ENCODE assay signal across 11 cellular contexts in the genomic region with DNA sequence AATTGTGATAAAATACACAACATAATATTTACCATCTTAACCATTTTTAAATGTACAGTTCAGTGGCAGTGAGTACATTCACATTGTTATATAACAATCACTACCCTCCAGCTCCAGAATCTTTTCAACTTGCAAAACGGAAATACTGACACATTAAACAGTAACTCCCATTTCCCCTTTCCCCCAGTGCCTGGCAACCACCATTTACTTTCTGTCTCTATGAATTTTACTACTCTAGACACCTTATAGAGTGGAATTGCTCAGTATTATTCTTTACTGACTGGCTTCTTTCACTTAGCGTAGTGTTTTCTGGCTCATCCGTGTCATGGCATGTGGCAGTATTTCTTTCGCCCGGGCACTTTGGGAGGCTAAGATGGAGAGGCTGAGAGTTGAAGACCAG. TPM values are rescaled to one million over a fixed set of nuclear protein-coding genes. Genes with fewer than 3 reads are reported as not detected.
A peak's percentile ranks its signal among the peaks of the same experiment; 100 is the strongest.
DNase-seq lines count a peak whose midpoint lies in the region; ATAC-seq, FAIRE-seq and TF ChIP-seq lines count a peak whose summit lies in the region.
"Had no signal": no experiment of that assay in that cellular context is flagged by ENCODE, and none has a peak within 500 bp of the region (broad histone marks: within the 10 kb centered on the region; RNA-seq: fewer than 3 reads in every experiment).

No MANE protein-coding gene starts in this region.

- no peak overlapping the region for H3K4me3 Mint-ChIP-seq in activated CD8-positive, alpha-beta memory T cell treated with anti-CD3 and anti-CD28 coated beads, Interleukin-2, amount 10 ng/mL, durations not matched to agents 7 days and 5 days

- H3K27me3 Mint-ChIP-seq in activated CD8-positive, alpha-beta memory T cell treated with anti-CD3 and anti-CD28 coated beads, Interleukin-2, amount 10 ng/mL, durations not matched to agents 7 days and 5 days = no peaks in the 10 kb centered on the region

- H3K36me3 Mint-ChIP-seq in activated CD8-positive, alpha-beta memory T cell treated with anti-CD3 and anti-CD28 coated beads, Interleukin-2, amount 10 ng/mL, durations not matched to agents 7 days and 5 days = no peaks in the 10 kb centered on the region

- DNase-seq in GM18507 (ENCODE audit: extremely low spot score, insufficient read length, low read depth) (no peak), dermis blood vessel endothelial cell (peak; percentile 86), hepatocyte (ENCODE audit: low spot score) (no peak), EL (no peak), foreskin fibroblast (no peak)
- DNase-seq in activated CD8-positive, alpha-beta memory T cell treated with anti-CD3 and anti-CD28 coated beads, Interleukin-2, amount 10 ng/mL, durations not matched to agents 7 days and 5 days = no peak
- DNase-seq: NCI-H446 treated with DMSO at 0.1 percent for 48 hours had no signal

- no peak overlapping the region for H2AFZ ChIP-seq in hepatocyte

- TF ChIP-seq CTCF in hepatocyte (IDR thresholded peaks at IDR 0.05; ENCODE audit: poor library complexity) (no peak), foreskin fibroblast (IDR thresholded peaks at IDR 0.05; ENCODE audit: low read depth, low read length) (no peak)

- H4K20me1 ChIP-seq in hepatocyte (ENCODE audit: insufficient read depth, poor library complexity, severe bottlenecking) = no peaks in the 10 kb centered on the region

- ATAC-seq in GM21423 (IDR thresholded peaks at IDR 0.05; ENCODE audit: unreplicated experiment) = peak; percentile 76
- ATAC-seq in HG03432 (IDR thresholded peaks at IDR 0.05; ENCODE audit: unreplicated experiment) = peak; percentile 69
- ATAC-seq in activated CD8-positive, alpha-beta memory T cell treated with anti-CD3 and anti-CD28 coated beads, Interleukin-2, amount 10 ng/mL, durations not matched to agents 7 days and 5 days = no peak

- H3K4me1 ChIP-seq in hepatocyte (ENCODE audit: insufficient read depth) = no peaks in the 10 kb centered on the region

- H3K4me3 ChIP-seq in hepatocyte (no peak overlapping the region), foreskin fibroblast (ENCODE audit: low read depth in 1 of 2, low read length in 2 of 2) (no peak overlapping the region)

- CTCF ChIA-PET in activated CD8-positive, alpha-beta memory T cell treated with anti-CD3 and anti-CD28 coated beads, Interleukin-2, amount 10 ng/mL, durations not matched to agents 7 days and 5 days (lab: Charles Lee) = interaction anchor here (1.3 to 1.7 kb wide), 3 partner anchors 27 to 683 kb away, joined by 3 to 4 read pairs (median 3); no protein-coding TSS in a partner anchor

- H3K79me2 ChIP-seq in hepatocyte = no peaks in the 10 kb centered on the region

- H3K4me2 ChIP-seq in hepatocyte = no peak overlapping the region

- peaks cover 16% of the 10 kb centered on the region for H3K4me1 Mint-ChIP-seq in activated CD8-positive, alpha-beta memory T cell treated with anti-CD3 and anti-CD28 coated beads, Interleukin-2, amount 10 ng/mL, durations not matched to agents 7 days and 5 days

- no peaks in the 10 kb centered on the region for H3K27me3 ChIP-seq in hepatocyte

- no peaks in the 10 kb centered on the region for H3K9me3 ChIP-seq in hepatocyte (ENCODE audit: low read depth)

- H3K9me3 Mint-ChIP-seq in activated CD8-positive, alpha-beta memory T cell treated with anti-CD3 and anti-CD28 coated beads, Interleukin-2, amount 10 ng/mL, durations not matched to agents 7 days and 5 days (ENCODE audit: low read depth) = no peaks in the 10 kb centered on the region

- FAIRE-seq in GM18507 (lab: Jason Lieb, UNC) = peak; percentile 68
- FAIRE-seq: TTC549, urothelium cell line had no signal

- no peak overlapping the region for H3K27ac Mint-ChIP-seq in activated CD8-positive, alpha-beta memory T cell treated with anti-CD3 and anti-CD28 coated beads, Interleukin-2, amount 10 ng/mL, durations not matched to agents 7 days and 5 days

- no peaks in the 10 kb centered on the region for H3K36me3 ChIP-seq in hepatocyte (replicated peaks; ENCODE audit: insufficient read depth, low read depth)

- whole genome bisulfite sequencing in hepatocyte (ENCODE audit: low lambda C conversion rate, missing lambda C conversion rate) = 83% methylated on average over 5 of the region's 5 CpGs

- H3K27ac ChIP-seq in hepatocyte = no peak overlapping the region

- no peaks in the 10 kb centered on the region for H3K9me2 ChIP-seq in hepatocyte (replicated peaks; ENCODE audit: insufficient read depth)

RNA-seq across cellular contexts. Expression of gene FASTKD2, which starts 32.6 kb away (rescaled TPM):
- 43.1 and 51.3 TPM in 2 replicates for total RNA-seq in dermis blood vessel endothelial cell
- total RNA-seq in hepatocyte = 34.4 and 37.9 TPM in 2 replicates
- polyA plus RNA-seq in hepatocyte = 17.7 and 20.0 TPM in 2 replicates
- total RNA-seq in activated CD8-positive, alpha-beta memory T cell treated with anti-CD3 and anti-CD28 coated beads, Interleukin-2, amount 10 ng/mL, durations not matched to agents 7 days and 5 days = 10 to 100 TPM; 18.8 to 23.9 TPM

RNA-seq across cellular contexts. Expression of gene MDH1B, which starts 32.9 kb away (rescaled TPM):
- total RNA-seq in dermis blood vessel endothelial cell (0.33 TPM in 1 of 2 replicates, not detected in the other), hepatocyte (0.07 and 0.16 TPM in 2 replicates)
- 0.35 and 0.67 TPM in 2 replicates for polyA plus RNA-seq in hepatocyte
- under 1 TPM; 0.23 to 0.32 TPM for total RNA-seq in activated CD8-positive, alpha-beta memory T cell treated with anti-CD3 and anti-CD28 coated beads, Interleukin-2, amount 10 ng/mL, durations not matched to agents 7 days and 5 days
